7 cellular contexts compared by ENCODE assay signal in the genomic region with DNA sequence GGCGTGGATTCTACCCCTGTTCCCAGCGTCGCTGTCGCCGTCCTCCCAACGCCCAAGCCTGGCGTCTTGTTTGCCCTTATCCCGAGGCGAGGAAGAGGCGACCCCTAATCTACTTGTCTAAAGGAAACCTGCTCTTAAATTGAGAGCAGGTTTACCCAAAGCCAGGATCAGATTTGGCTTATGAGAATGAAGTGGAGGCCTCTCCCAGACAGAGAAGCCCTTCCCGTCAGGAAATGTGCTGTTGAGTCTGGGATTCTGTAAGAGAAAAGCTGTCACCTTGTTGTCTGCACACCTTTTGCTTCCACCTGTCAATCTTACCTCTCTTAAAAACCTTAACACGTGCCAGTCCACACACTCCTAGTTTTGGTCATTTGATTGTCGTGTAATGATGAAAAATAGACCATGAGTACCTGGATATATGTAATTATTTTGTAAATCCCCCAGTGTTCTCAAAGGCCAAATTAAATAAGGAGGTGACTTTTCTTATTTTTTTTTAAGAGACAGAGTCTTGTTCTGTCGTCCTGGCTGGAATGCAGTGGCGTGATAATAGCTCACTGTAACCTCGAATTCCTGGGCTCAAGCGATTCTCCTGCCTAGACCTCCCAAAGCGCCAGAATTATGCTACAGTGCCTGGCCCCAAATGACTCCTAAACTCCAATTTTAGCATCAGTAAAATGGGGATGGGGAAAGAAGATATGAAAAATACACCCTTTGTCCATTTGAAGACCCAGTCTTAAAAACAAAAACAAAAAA. TPM values are rescaled to one million over a fixed set of nuclear protein-coding genes. Genes with fewer than 3 reads are reported as not detected.
DNase-seq lines count a peak whose midpoint lies in the region; ATAC-seq and TF ChIP-seq lines count a peak whose summit lies in the region.

No MANE protein-coding gene starts in this region.

- H3K9ac ChIP-seq in skeletal muscle tissue (ENCODE audit: low read depth in 1 of 3, low read length in 3 of 3), result peak overlapping the region; percentile 84 to 95 (median 95)

- peak in 1 of 2 experiments; percentile 13 for DNase-seq in HAP-1 (ENCODE audit: low spot score in 2 of 2)
- peak; percentile 21 for DNase-seq in SW480 (ENCODE audit: low spot score)
- no peak for DNase-seq in foreskin keratinocyte
- no peak for DNase-seq in GM20000 (ENCODE audit: low spot score)
- DNase-seq in NCI-H128 (lab: John Stamatoyannopoulos, UW; ENCODE audit: unreplicated experiment), result no peak

- TF ChIP-seq CTCF in foreskin keratinocyte (conservative IDR thresholded peaks at IDR 0.05) (no peak), GM20000 (IDR thresholded peaks at IDR 0.05; ENCODE audit: extremely low read depth, missing control alignments) (no peak)

- H3K27ac ChIP-seq in foreskin keratinocyte, result peak overlapping the region; percentile 71
- H3K27ac ChIP-seq in skeletal muscle tissue (ENCODE audit: low read depth, low read length), result peak overlapping the region; percentile 41

- ATAC-seq in foreskin keratinocyte (no peak), HG02610 (IDR thresholded peaks at IDR 0.05; ENCODE audit: unreplicated experiment) (no peak)

- in situ Hi-C loops in HAP-1 (cut with MboI; ENCODE audit: low sequenced_read_pairs), result no loop called here

- H3K36me3 ChIP-seq in HAP-1 (replicated peaks) (peaks cover 28% of the 10 kb centered on the region), skeletal muscle tissue (ENCODE audit: control insufficient read depth in 3 of 3, insufficient read depth in 3 of 3, low read length in 3 of 3) (peaks cover 3 to 17% (median 13%) of the 10 kb centered on the region in 3 donors)

- H3K4me1 ChIP-seq in HAP-1 (peaks cover 27% of the 10 kb centered on the region), foreskin keratinocyte (peaks cover 17% of the 10 kb centered on the region), skeletal muscle tissue (ENCODE audit: control insufficient read depth in 3 of 3, insufficient read depth in 3 of 3, low read length in 3 of 3) (peaks cover 27 to 35% (median 30%) of the 10 kb centered on the region in 3 donors)

- H3K4me3 ChIP-seq in HAP-1, result peak overlapping the region; percentile 95
- H3K4me3 ChIP-seq in skeletal muscle tissue (ENCODE audit: low read length in 3 of 3), result peak overlapping the region; percentile 91 to 95 (median 91)

- H3K9me3 ChIP-seq in HAP-1 (no peaks in the 10 kb centered on the region), skeletal muscle tissue (ENCODE audit: control insufficient read depth in 3 of 3, low read length in 3 of 3) (no peaks in the 10 kb centered on the region)

- H3K27me3 ChIP-seq in HAP-1 (ENCODE audit: low read depth) (no peaks in the 10 kb centered on the region), foreskin keratinocyte (no peaks in the 10 kb centered on the region), skeletal muscle tissue (ENCODE audit: control insufficient read depth in 3 of 3, insufficient read depth in 3 of 3, low read length in 3 of 3) (no peaks in the 10 kb centered on the region)

RNA-seq across cellular contexts. Expression of a gene that starts 0.6 kb away (rescaled TPM):
- total RNA-seq in foreskin keratinocyte (46.6 and 51.7 TPM in 2 replicates), skeletal muscle tissue (45.9 TPM)
- 17.1 and 23.5 TPM in 2 replicates for polyA plus RNA-seq in foreskin keratinocyte

RNA-seq across cellular contexts. Expression of a gene that starts 1.1 kb away (rescaled TPM):
- total RNA-seq in foreskin keratinocyte (20.1 and 20.3 TPM in 2 replicates), skeletal muscle tissue (64.7 TPM)
- 4.6 and 6.2 TPM in 2 replicates for polyA plus RNA-seq in foreskin keratinocyte

RNA-seq across cellular contexts. Expression of a gene that starts 56.9 kb away (rescaled TPM):
- total RNA-seq in foreskin keratinocyte (1.6 and 14.6 TPM in 2 replicates), skeletal muscle tissue (not detected)
- polyA plus RNA-seq in foreskin keratinocyte, result 10.3 and 39.1 TPM in 2 replicates
